In the genomic region with DNA sequence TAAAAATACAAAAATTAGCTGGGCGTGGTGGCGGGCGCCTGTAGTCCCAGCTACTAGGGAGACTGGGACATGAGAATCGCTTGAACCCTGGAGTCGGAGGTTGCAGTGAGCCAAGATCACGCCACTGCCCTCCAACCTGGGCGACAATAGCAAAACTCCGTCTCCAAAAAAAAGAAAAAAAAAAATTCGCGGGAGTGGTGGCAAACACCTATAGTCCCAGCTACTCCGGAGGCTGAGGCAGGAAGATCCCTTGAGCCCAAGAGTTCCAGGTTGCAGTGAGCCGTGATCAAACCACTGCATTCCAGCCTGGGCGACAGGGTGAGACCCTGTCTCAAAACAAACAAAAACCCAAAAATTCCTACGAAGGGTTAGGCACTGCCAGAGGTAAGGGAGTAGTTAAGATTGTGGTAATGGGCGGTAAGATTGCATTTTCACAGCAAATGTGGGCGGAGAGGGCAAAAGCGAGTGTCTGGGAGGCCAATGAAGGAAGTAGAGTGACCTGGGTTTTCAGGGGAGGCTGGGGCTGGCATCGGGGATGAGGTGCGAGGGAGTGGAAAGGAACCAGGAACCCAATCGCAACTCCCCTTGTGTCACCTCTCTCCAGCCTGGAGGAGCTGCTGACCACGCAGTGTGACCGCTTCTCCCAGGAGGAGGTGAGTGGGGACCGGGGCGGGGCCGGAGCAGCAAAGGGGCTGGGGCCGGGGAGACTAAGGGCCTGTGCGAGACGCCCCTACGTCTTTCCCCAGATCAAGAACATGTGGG, we compare ENCODE assay signal across 8 cellular contexts. TPM values are rescaled to one million over a fixed set of nuclear protein-coding genes. Genes with fewer than 3 reads are reported as not detected.
DNase-seq lines count a peak whose midpoint lies in the region; ATAC-seq and TF ChIP-seq lines count a peak whose summit lies in the region.

No MANE protein-coding gene starts in this region.

- H3K9ac ChIP-seq in HUES48 (ENCODE audit: low read depth, low read length), result peak overlapping the region; percentile 65
- H3K9ac ChIP-seq in mesendoderm (ENCODE audit: low read length), result peak overlapping the region; percentile 85

- ATAC-seq in GM21528 (IDR thresholded peaks at IDR 0.05; ENCODE audit: low FRiP score, unreplicated experiment), result no peak

- no peak overlapping the region for H3K23ac ChIP-seq in mesendoderm (ENCODE audit: low read length)

- peak overlapping the region; percentile 62 for H3K18ac ChIP-seq in mesendoderm (ENCODE audit: low read length)

- WGBS in mesendoderm (ENCODE audit: extremely low coverage, insufficient coverage, low lambda C conversion rate), result no CpG with 5 or more reads among the region's 29 CpGs

- H4K8ac ChIP-seq in mesendoderm (ENCODE audit: low read depth, low read length), result peak overlapping the region; percentile 84

- H3K36me3 ChIP-seq in HUES48 (ENCODE audit: control insufficient read depth, insufficient read depth, low read length) (no peaks in the 10 kb centered on the region), mesendoderm (ENCODE audit: control insufficient read depth, insufficient read depth, low read length) (no peaks in the 10 kb centered on the region)

- intact Hi-C loops in posterior vena cava (cut with DNase I), result loop anchor here in 1 of 2 donors (5.0 kb wide), 1 partner anchor 1220 kb away; no protein-coding TSS in a partner anchor

- peak overlapping the region; percentile 15 for H3K4me2 ChIP-seq in mesendoderm (ENCODE audit: low read length)

- TF ChIP-seq CTCF in astrocyte of the spinal cord (IDR thresholded peaks at IDR 0.05; ENCODE audit: low read depth, low read length), result no peak

- peak overlapping the region; percentile 63 for H4K5ac ChIP-seq in mesendoderm (ENCODE audit: low read length)

- H3K4me1 ChIP-seq in HUES48 (ENCODE audit: control insufficient read depth, insufficient read depth, low read length) (peaks cover 6% of the 10 kb centered on the region), mesendoderm (ENCODE audit: control insufficient read depth, low read depth, low read length) (peaks cover 3% of the 10 kb centered on the region)

- H2BK15ac ChIP-seq in mesendoderm (replicated peaks; ENCODE audit: low read depth), result no peak overlapping the region

- H2AK5ac ChIP-seq in mesendoderm (ENCODE audit: low read length), result no peak overlapping the region

- H3K27ac ChIP-seq in HUES48 (ENCODE audit: low read depth, low read length) (peak overlapping the region; percentile 100), mesendoderm (ENCODE audit: low read depth, low read length) (peak overlapping the region; percentile 99)

- in situ Hi-C loops in astrocyte of the spinal cord (cut with HindIII; ENCODE audit: low sequenced_read_pairs), result no loop called here

- DNase-seq in AML-193 (lab: John Stamatoyannopoulos, UW) (peak; percentile 65 to 80), astrocyte of the spinal cord (ENCODE audit: low read depth, low spot score) (no peak), mesendoderm (peak; percentile 75), RPMI8226 (no peak), posterior vena cava (ENCODE audit: low spot score) (no peak)
- no peak for DNase-seq in effector CD8-positive, alpha-beta T cell (lab: John Stamatoyannopoulos, UW)

- H3K79me2 ChIP-seq in mesendoderm (ENCODE audit: control insufficient read depth, insufficient read depth, low read length), result no peaks in the 10 kb centered on the region

- H3K4ac ChIP-seq in mesendoderm (ENCODE audit: low read depth, low read length), result peak overlapping the region; percentile 46

- peak overlapping the region; percentile 80 for H3K4me3 ChIP-seq in HUES48 (ENCODE audit: low read depth, low read length)
- peak overlapping the region; percentile 54 for H3K4me3 ChIP-seq in astrocyte of the spinal cord (ENCODE audit: low read depth, low read length)
- no peak overlapping the region for H3K4me3 ChIP-seq in mesendoderm (ENCODE audit: low read length)

- no peaks in the 10 kb centered on the region for H3K9me3 ChIP-seq in HUES48 (ENCODE audit: control insufficient read depth, insufficient read depth, low read length)

- H2BK5ac ChIP-seq in mesendoderm (ENCODE audit: low read length), result peak overlapping the region; percentile 3

- no peaks in the 10 kb centered on the region for H3K79me1 ChIP-seq in mesendoderm (ENCODE audit: low read length)

- H2BK120ac ChIP-seq in mesendoderm (ENCODE audit: low read depth, low read length), result no peak overlapping the region

- no peaks in the 10 kb centered on the region for H3K27me3 ChIP-seq in HUES48 (ENCODE audit: control insufficient read depth, insufficient read depth, low read length)
- no peaks in the 10 kb centered on the region for H3K27me3 ChIP-seq in mesendoderm (ENCODE audit: insufficient read depth, low read length, poor library complexity)

- peak overlapping the region; percentile 95 for H3K56ac ChIP-seq in mesendoderm (ENCODE audit: low read length)

RNA-seq across cellular contexts. Expression of a gene that starts 2.6 kb away (rescaled TPM):
- 3.7 TPM for polyA plus RNA-seq in mesendoderm (2013, experiment 1 of 2)
- polyA plus RNA-seq in mesendoderm (2013, experiment 2 of 2), result 5.2 TPM
- total RNA-seq in posterior vena cava, result not detected

RNA-seq across cellular contexts. Expression of a gene that starts 5.1 kb away (rescaled TPM):
- polyA plus RNA-seq in mesendoderm (2013, experiment 1 of 2), result 0.69 TPM
- 0.57 TPM for polyA plus RNA-seq in mesendoderm (2013, experiment 2 of 2)
- total RNA-seq in posterior vena cava, result 1 to 10 TPM; 1.6 to 3.0 TPM

RNA-seq across cellular contexts. Expression of a gene that starts 6.9 kb away (rescaled TPM):
- polyA plus RNA-seq in mesendoderm (2013, experiment 1 of 2), result 16.1 TPM
- 16.6 TPM for polyA plus RNA-seq in mesendoderm (2013, experiment 2 of 2)
- 10 to 100 TPM; 27.8 to 29.8 TPM for total RNA-seq in posterior vena cava

RNA-seq across cellular contexts. Expression of a gene that starts 18.0 kb away (rescaled TPM):
- polyA plus RNA-seq in mesendoderm (2013, experiment 1 of 2), result 21.1 TPM
- 22.0 TPM for polyA plus RNA-seq in mesendoderm (2013, experiment 2 of 2)
- total RNA-seq in posterior vena cava, result 1 to 10 TPM; 6.2 to 6.5 TPM

RNA-seq across cellular contexts. Expression of a gene that starts 22.1 kb away (rescaled TPM):
- 34.8 TPM for polyA plus RNA-seq in mesendoderm (2013, experiment 1 of 2)
- 33.7 TPM for polyA plus RNA-seq in mesendoderm (2013, experiment 2 of 2)
- total RNA-seq in posterior vena cava, result 10 to 100 TPM; 47.9 to 54.2 TPM

Comparison
In these comparisons a context has a peak if more than half of its experiments do, and no peak if none do; other contexts are left out.
1. DNase-seq: peak in AML-193 (2 of 2) and mesendoderm (single experiment); none in astrocyte of the spinal cord (single experiment), RPMI8226 (single experiment), posterior vena cava (single experiment) and effector CD8-positive, alpha-beta T cell (single experiment).